In the genomic region with DNA sequence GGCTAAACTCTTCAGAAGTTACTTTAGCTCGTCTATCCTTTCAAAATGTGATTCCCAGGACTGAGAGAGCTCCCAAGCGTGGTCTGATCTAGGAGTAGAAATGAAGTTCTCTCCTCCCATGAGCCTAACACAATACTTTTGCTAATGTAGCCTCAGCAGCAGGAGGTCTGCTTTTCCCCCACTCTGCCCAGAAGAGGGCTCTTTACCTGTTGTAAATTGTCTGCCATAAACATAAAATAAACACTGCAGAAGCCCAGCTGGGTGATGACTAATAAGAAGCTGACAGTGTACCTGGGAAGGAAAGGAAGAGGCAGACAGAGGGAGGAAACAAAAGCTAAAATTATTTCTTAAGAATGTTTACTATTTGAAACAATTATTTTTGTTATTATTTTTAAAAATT, we compare ENCODE assay signal across 1 cellular context.
TF ChIP-seq lines count a peak whose summit lies in the region.

No MANE protein-coding gene starts in this region.

TF ChIP-seq in WTC11, 78 proteins besides CTCF, POLR2A, EP300 and RAD21 (continued from another document):
- TF ChIP-seq ARID4B (CRISPR knock-in tag; IDR thresholded peaks at IDR 0.05; ENCODE audit: borderline replicate concordance) (no peak), GTF2I (CRISPR knock-in tag; conservative IDR thresholded peaks at IDR 0.05) (no peak), JAZF1 (CRISPR knock-in tag; IDR thresholded peaks at IDR 0.05) (no peak), CBFB (CRISPR knock-in tag; IDR thresholded peaks at IDR 0.05; ENCODE audit: low read depth) (no peak), CREM (CRISPR knock-in tag; IDR thresholded peaks at IDR 0.05) (no peak), ZNF423 (CRISPR knock-in tag; IDR thresholded peaks at IDR 0.05) (no peak), OVOL2 (CRISPR knock-in tag; IDR thresholded peaks at IDR 0.05; ENCODE audit: borderline replicate concordance) (no peak), ATF1 (CRISPR knock-in tag; IDR thresholded peaks at IDR 0.05) (no peak), MXD4 (CRISPR knock-in tag; IDR thresholded peaks at IDR 0.05; ENCODE audit: borderline replicate concordance) (no peak), TEAD1 (CRISPR knock-in tag; IDR thresholded peaks at IDR 0.05) (no peak), NR1H2 (CRISPR knock-in tag; IDR thresholded peaks at IDR 0.05) (no peak)
- TF ChIP-seq, protein P1, sequence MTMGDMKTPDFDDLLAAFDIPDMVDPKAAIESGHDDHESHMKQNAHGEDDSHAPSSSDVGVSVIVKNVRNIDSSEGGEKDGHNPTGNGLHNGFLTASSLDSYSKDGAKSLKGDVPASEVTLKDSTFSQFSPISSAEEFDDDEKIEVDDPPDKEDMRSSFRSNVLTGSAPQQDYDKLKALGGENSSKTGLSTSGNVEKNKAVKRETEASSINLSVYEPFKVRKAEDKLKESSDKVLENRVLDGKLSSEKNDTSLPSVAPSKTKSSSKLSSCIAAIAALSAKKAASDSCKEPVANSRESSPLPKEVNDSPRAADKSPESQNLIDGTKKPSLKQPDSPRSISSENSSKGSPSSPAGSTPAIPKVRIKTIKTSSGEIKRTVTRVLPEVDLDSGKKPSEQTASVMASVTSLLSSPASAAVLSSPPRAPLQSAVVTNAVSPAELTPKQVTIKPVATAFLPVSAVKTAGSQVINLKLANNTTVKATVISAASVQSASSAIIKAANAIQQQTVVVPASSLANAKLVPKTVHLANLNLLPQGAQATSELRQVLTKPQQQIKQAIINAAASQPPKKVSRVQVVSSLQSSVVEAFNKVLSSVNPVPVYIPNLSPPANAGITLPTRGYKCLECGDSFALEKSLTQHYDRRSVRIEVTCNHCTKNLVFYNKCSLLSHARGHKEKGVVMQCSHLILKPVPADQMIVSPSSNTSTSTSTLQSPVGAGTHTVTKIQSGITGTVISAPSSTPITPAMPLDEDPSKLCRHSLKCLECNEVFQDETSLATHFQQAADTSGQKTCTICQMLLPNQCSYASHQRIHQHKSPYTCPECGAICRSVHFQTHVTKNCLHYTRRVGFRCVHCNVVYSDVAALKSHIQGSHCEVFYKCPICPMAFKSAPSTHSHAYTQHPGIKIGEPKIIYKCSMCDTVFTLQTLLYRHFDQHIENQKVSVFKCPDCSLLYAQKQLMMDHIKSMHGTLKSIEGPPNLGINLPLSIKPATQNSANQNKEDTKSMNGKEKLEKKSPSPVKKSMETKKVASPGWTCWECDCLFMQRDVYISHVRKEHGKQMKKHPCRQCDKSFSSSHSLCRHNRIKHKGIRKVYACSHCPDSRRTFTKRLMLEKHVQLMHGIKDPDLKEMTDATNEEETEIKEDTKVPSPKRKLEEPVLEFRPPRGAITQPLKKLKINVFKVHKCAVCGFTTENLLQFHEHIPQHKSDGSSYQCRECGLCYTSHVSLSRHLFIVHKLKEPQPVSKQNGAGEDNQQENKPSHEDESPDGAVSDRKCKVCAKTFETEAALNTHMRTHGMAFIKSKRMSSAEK (CRISPR knock-in tag; IDR thresholded peaks at IDR 0.05; ENCODE audit: borderline replicate concordance) = no peak
- TF ChIP-seq, protein P2, sequence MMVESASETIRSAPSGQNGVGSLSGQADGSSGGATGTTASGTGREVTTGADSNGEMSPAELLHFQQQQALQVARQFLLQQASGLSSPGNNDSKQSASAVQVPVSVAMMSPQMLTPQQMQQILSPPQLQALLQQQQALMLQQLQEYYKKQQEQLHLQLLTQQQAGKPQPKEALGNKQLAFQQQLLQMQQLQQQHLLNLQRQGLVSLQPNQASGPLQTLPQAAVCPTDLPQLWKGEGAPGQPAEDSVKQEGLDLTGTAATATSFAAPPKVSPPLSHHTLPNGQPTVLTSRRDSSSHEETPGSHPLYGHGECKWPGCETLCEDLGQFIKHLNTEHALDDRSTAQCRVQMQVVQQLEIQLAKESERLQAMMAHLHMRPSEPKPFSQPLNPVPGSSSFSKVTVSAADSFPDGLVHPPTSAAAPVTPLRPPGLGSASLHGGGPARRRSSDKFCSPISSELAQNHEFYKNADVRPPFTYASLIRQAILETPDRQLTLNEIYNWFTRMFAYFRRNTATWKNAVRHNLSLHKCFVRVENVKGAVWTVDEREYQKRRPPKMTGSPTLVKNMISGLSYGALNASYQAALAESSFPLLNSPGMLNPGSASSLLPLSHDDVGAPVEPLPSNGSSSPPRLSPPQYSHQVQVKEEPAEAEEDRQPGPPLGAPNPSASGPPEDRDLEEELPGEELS (CRISPR knock-in tag; IDR thresholded peaks at IDR 0.05) = no peak
- TF ChIP-seq, protein P3, sequence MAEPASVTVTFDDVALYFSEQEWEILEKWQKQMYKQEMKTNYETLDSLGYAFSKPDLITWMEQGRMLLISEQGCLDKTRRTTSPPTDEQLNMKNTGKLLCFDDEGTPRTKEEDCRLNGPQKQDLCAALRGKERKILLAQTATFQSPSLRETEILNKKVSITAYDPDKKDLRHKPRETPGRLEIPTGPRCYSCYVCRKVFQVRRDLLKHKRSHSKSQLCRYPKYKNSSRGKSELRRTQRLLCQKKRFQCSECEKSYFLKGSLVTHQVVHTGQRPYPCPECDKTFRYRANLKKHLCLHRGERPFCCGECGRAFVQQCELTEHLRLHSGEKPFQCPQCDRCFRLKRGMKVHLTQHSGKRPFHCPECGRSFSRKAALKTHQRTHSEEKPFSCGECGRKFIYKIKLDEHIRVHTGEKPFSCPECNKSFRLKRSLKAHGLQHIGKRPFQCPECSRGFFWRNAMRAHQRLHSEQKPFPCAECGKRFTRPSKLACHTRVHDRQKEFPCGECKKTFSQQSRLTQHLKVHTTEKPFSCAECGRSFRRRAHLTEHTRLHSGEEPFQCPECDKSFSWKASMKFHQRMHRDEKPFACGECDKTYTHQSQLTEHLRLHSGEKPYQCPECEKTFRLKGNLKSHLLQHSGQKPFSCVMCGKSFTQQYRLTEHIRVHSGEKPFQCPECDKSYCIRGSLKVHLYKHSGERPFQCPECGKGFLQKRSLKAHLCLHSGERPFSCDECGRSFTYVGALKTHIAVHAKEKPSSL (CRISPR knock-in tag; conservative IDR thresholded peaks at IDR 0.05) = no peak
- TF ChIP-seq, protein P4, sequence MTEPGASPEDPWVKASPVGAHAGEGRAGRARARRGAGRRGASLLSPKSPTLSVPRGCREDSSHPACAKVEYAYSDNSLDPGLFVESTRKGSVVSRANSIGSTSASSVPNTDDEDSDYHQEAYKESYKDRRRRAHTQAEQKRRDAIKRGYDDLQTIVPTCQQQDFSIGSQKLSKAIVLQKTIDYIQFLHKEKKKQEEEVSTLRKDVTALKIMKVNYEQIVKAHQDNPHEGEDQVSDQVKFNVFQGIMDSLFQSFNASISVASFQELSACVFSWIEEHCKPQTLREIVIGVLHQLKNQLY (CRISPR knock-in tag; IDR thresholded peaks at IDR 0.05) = no peak
- TF ChIP-seq, protein P5, sequence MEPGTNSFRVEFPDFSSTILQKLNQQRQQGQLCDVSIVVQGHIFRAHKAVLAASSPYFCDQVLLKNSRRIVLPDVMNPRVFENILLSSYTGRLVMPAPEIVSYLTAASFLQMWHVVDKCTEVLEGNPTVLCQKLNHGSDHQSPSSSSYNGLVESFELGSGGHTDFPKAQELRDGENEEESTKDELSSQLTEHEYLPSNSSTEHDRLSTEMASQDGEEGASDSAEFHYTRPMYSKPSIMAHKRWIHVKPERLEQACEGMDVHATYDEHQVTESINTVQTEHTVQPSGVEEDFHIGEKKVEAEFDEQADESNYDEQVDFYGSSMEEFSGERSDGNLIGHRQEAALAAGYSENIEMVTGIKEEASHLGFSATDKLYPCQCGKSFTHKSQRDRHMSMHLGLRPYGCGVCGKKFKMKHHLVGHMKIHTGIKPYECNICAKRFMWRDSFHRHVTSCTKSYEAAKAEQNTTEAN (CRISPR knock-in tag; IDR thresholded peaks at IDR 0.05) = no peak
